22 cellular contexts compared by ENCODE assay signal in the genomic region with DNA sequence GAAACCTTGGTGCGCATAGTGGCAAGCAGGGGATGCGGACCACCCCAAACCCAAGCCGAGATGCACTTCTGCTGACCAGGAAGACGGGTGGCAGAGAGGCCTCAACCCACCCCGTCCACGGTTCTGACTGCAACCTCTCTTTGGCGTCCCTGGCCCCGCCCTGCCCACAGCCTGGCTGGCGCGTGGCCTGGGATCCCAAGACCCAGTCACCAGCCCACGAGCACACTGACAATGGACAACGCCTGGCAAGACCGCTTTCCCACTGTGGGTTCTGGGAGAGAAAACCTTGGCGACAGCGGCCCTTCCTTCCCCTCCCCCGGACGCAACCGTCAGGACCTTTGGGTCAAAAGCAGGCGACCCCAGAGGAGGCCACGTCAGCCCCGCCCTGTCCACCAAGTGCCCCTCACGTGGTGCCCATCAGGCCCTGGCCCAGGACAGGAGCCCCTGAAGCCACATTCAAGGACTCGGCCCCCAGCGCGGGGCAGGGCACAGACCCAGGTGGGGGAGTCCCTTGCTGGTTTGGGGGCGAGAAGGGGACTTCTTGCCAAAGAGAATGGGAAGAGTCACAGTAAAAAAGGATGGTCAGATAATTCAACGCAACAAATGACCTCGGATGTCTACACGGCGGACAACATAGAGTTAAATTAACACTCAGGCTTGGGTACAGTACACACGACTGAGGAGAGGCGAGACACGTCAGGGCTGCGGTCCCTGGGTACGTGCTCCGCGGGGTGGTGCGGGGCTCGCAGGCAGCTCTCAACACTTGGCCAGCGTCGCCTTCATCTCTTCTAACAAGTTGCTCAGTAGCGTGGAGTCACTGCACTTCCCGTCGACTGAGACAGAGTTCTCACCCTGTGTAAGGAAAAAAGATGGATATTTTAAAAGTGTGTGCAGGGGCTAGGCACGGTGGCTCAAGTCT. TPM values are rescaled to one million over a fixed set of nuclear protein-coding genes. Genes with fewer than 3 reads are reported as not detected.
DNase-seq lines count a peak whose midpoint lies in the region; ATAC-seq, FAIRE-seq and TF ChIP-seq lines count a peak whose summit lies in the region.
"Had no signal": no experiment of that assay in that cellular context is flagged by ENCODE, and none has a peak within 500 bp of the region (broad histone marks: within the 10 kb centered on the region; RNA-seq: fewer than 3 reads in every experiment).

No MANE protein-coding gene starts in this region.

- no peak overlapping the region for H3K56ac ChIP-seq in IMR-90 (ENCODE audit: extremely low read depth, insufficient read depth, low read length)

- no peak for DNase-seq in IMR-90
- DNase-seq in GM12878 (ENCODE audit: low read depth, low spot score), result no peak
- DNase-seq in pons (ENCODE audit: low spot score), result peak; percentile 80
- no peak for DNase-seq in activated CD4-positive, alpha-beta T cell treated with anti-CD3 and anti-CD28 coated beads for 36 hours
- DNase-seq in ecto neural progenitor cell (ENCODE audit: low spot score), result no peak
- DNase-seq: activated CD4-positive, alpha-beta T cell treated with anti-CD3 and anti-CD28 coated beads, Interleukin-2, amount 50 U/mL, for 4 hours; activated naive CD4-positive, alpha-beta T cell treated with anti-CD3 and anti-CD28 coated beads for 36 hours; activated T-cell treated with anti-CD3 and anti-CD28 coated beads for 4 hours; CD4-positive, alpha-beta memory T cell; effector memory CD8-positive, alpha-beta T cell; gastrocnemius medialis; left cardiac atrium; NCI-H2081 treated with DMSO at 0.1 percent for 48 hours; NCI-H524; stimulated activated naive CD4-positive, alpha-beta T cell; transverse colon; WERI-Rb-1 had no signal

- 89% methylated on average over 21 of the region's 45 CpGs; no CpG with 5 or more reads in 1 of the 2 experiments for WGBS in IMR-90 (ENCODE audit: extremely low coverage in 2 of 2, insufficient read length in 1 of 2), 2 experiments
- WGBS in GM12878 (ENCODE audit: insufficient coverage, insufficient replicate concordance, low lambda C conversion rate, missing lambda C conversion rate), result 97% methylated on average over 45 of the region's 45 CpGs

- no peak overlapping the region for H3K14ac ChIP-seq in IMR-90 (replicated peaks; ENCODE audit: low read depth, low read length)

- no peak overlapping the region for H3K27ac Mint-ChIP-seq in activated CD4-positive, alpha-beta T cell treated with anti-CD3 and anti-CD28 coated beads for 36 hours
- H3K27ac Mint-ChIP-seq: activated naive CD4-positive, alpha-beta T cell treated with anti-CD3 and anti-CD28 coated beads for 36 hours; T-helper 2 cell treated with Interferon-gamma antibody and Interleukin-4, amounts not matched to agents 5 μg/mL and 100 μg/mL, for 36 hours had no signal

- no peak overlapping the region for H3K23ac ChIP-seq in IMR-90 (ENCODE audit: low read depth, low read length)

- SMC1A ChIA-PET in GM12878 (lab: Charles Lee; ENCODE audit: uncharacterized antibody, unreplicated experiment), result no interaction called here

- H3K4me3 Mint-ChIP-seq in activated CD4-positive, alpha-beta T cell treated with anti-CD3 and anti-CD28 coated beads for 36 hours, result no peak overlapping the region
- H3K4me3 Mint-ChIP-seq: activated naive CD4-positive, alpha-beta T cell treated with anti-CD3 and anti-CD28 coated beads for 36 hours; effector memory CD8-positive, alpha-beta T cell; T-helper 2 cell treated with Interferon-gamma antibody and Interleukin-4, amounts not matched to agents 5 μg/mL and 100 μg/mL, for 36 hours had no signal

- no peaks in the 10 kb centered on the region for H3K9me3 Mint-ChIP-seq in activated CD4-positive, alpha-beta T cell treated with anti-CD3 and anti-CD28 coated beads for 36 hours (ENCODE audit: low read depth)
- H3K9me3 Mint-ChIP-seq: effector memory CD8-positive, alpha-beta T cell had no signal

- H2BK120ac ChIP-seq in IMR-90 (ENCODE audit: low read depth, low read length), result no peak overlapping the region

- H3K4me2 ChIP-seq in IMR-90 (ENCODE audit: low read depth, low read length) (no peak overlapping the region), GM12878 (ENCODE audit: control insufficient read depth, insufficient read depth) (no peak overlapping the region)

- TF ChIP-seq RAD21 in IMR-90 (IDR thresholded peaks at IDR 0.05; ENCODE audit: low read length) (no peak), GM12878 (IDR thresholded peaks at IDR 0.05; ENCODE audit: insufficient read depth, low read depth, low read length) (no peak)

- H3K4me1 Mint-ChIP-seq in activated CD4-positive, alpha-beta T cell treated with anti-CD3 and anti-CD28 coated beads for 36 hours, result peaks cover 10% of the 10 kb centered on the region

- H2AFZ ChIP-seq in IMR-90 (replicated peaks; ENCODE audit: low read length, poor library complexity), result no peak overlapping the region
- H2AFZ ChIP-seq in GM12878 (ENCODE audit: control insufficient read depth, low read depth, low read length), result no peak overlapping the region

- CTCF ChIA-PET in IMR-90 (lab: Yijun Ruan, JAX) (no interaction called here), GM12878 (lab: Yijun Ruan, JAX) (no interaction called here)
- CTCF ChIA-PET in activated CD4-positive, alpha-beta T cell treated with anti-CD3 and anti-CD28 coated beads for 36 hours (lab: Charles Lee), result no interaction called here

- no peak for FAIRE-seq in GM12878 (lab: Jason Lieb, UNC)
- FAIRE-seq: GM12891, pancreas had no signal

- RAD21 ChIA-PET in GM12878 (lab: Charles Lee; ENCODE audit: unreplicated experiment), result no interaction called here

- H3K79me2 ChIP-seq in GM12878 (ENCODE audit: control insufficient read depth, insufficient read depth, low read length), result peaks cover 8% of the 10 kb centered on the region

- H2BK20ac ChIP-seq in IMR-90 (ENCODE audit: low read depth, low read length), result no peak overlapping the region

- TF ChIP-seq CTCF in IMR-90 (conservative IDR thresholded peaks at IDR 0.05; ENCODE audit: low read depth, low read length), result no peak
- no peak for TF ChIP-seq CTCF in GM12878 (IDR thresholded peaks at IDR 0.05 in 2 of 3, conservative IDR thresholded peaks at IDR 0.05 in 1 of 3; ENCODE audit: control insufficient read depth in 2 of 3, extremely low read depth in 1 of 3, insufficient read depth in 1 of 3, low read depth in 3 of 3, low read length in 3 of 3)

- H3K9ac ChIP-seq in IMR-90 (ENCODE audit: low read depth, low read length) (no peak overlapping the region), GM12878 (ENCODE audit: control insufficient read depth, insufficient read depth, low read length) (no peak overlapping the region)

- no peak overlapping the region for H2BK5ac ChIP-seq in IMR-90 (ENCODE audit: low read depth, low read length, poor library complexity, severe bottlenecking)

- H4K8ac ChIP-seq in IMR-90 (ENCODE audit: low read depth in 2 of 2, low read length in 2 of 2), result no peak overlapping the region

- dilution Hi-C loops in IMR-90 (cut with HindIII; ENCODE audit: low sequenced_read_pairs, unreplicated experiment), result no loop called here

- TF ChIP-seq EP300 in GM12878 (IDR thresholded peaks at IDR 0.05; ENCODE audit: borderline replicate concordance in 1 of 2, control insufficient read depth in 1 of 2, low read depth in 2 of 2, low read length in 2 of 2), result no peak

- in situ Hi-C loops in IMR-90 (cut with MboI; ENCODE audit: low sequenced_read_pairs), result no loop called here
- in situ Hi-C loops in GM12878 (cut with MboI), result no loop called here

- H3K4me1 ChIP-seq in IMR-90 (ENCODE audit: control insufficient read depth, insufficient read depth, low read length), result no peaks in the 10 kb centered on the region; the same call in 1 of the 2 replicates
- H3K4me1 ChIP-seq in GM12878 (ENCODE audit: control insufficient read depth, insufficient read depth, low read length), result peaks cover 2% of the 10 kb centered on the region; the same call in 1 of the 2 replicates

- H2AK9ac ChIP-seq in IMR-90 (replicated peaks; ENCODE audit: low read depth, low read length, poor library complexity), result no peak overlapping the region

- H3K36me3 Mint-ChIP-seq in activated CD4-positive, alpha-beta T cell treated with anti-CD3 and anti-CD28 coated beads for 36 hours (ENCODE audit: low read depth), result peaks cover 39% of the 10 kb centered on the region

- H3K4me3 ChIP-seq in IMR-90 (ENCODE audit: insufficient read depth, low read depth, low read length) (no peak overlapping the region), GM12878 (no peak overlapping the region)
- H3K4me3 ChIP-seq: esophagus muscularis mucosa, gastrocnemius medialis, pancreas, transverse colon had no signal

- no peak overlapping the region for H2BK15ac ChIP-seq in IMR-90 (ENCODE audit: low read depth, low read length)

- POLR2A ChIA-PET in IMR-90 (lab: Charles Lee; ENCODE audit: unreplicated experiment), result no interaction called here
- POLR2A ChIA-PET in GM12878 (lab: Charles Lee), result no interaction called here
- POLR2A ChIA-PET in activated CD4-positive, alpha-beta T cell treated with anti-CD3 and anti-CD28 coated beads for 36 hours (lab: Charles Lee), result no interaction called here

- peaks cover 12 to 36% of the 10 kb centered on the region in 2 experiments for H3K79me1 ChIP-seq in IMR-90 (ENCODE audit: low read depth in 1 of 2, low read length in 2 of 2)

- H2AK5ac ChIP-seq in IMR-90 (ENCODE audit: low read depth, low read length), result no peak overlapping the region

- TF ChIP-seq POLR2A in IMR-90 (IDR thresholded peaks at IDR 0.05; ENCODE audit: low read depth, low read length), result no peak
- TF ChIP-seq POLR2A in GM12878 (IDR thresholded peaks at IDR 0.05; ENCODE audit: low read depth, low read length), result peak; percentile 25; the same call in 1 of the 2 replicates

- peaks cover 7% of the 10 kb centered on the region for H3K9me1 ChIP-seq in IMR-90 (ENCODE audit: insufficient read depth, low read length)

- H3K9me3 ChIP-seq in IMR-90 (ENCODE audit: control insufficient read depth, insufficient read depth, low read length) (no peaks in the 10 kb centered on the region), GM12878 (replicated peaks; ENCODE audit: control insufficient read depth, insufficient read depth, low read length) (no peaks in the 10 kb centered on the region; the same call in 2 of the 3 replicates)
- H3K9me3 ChIP-seq: esophagus muscularis mucosa, gastrocnemius medialis, pancreas, transverse colon had no signal

- intact Hi-C loops in IMR-90 (cut with micrococcal nuclease), result no loop called here
- intact Hi-C loops in GM12878 (cut with micrococcal nuclease; ENCODE audit: unreplicated experiment), result no loop called here
- intact Hi-C loops in activated CD4-positive, alpha-beta T cell treated with anti-CD3 and anti-CD28 coated beads for 36 hours (cut with DNase I, micrococcal nuclease), result no loop called here

- TSS peak; percentile 96 for BruUV-seq in IMR-90 (replicated peaks; lab: Mats Ljungman, UMichigan)
- BruUV-seq in GM12878 (replicated peaks; lab: Mats Ljungman, UMichigan), result no TSS peak

- ATAC-seq in IMR-90 (ENCODE audit: low read depth) (no peak), GM12878 (no peak)
- ATAC-seq in activated CD4-positive, alpha-beta T cell treated with anti-CD3 and anti-CD28 coated beads for 36 hours, result no peak
- ATAC-seq: effector memory CD8-positive, alpha-beta T cell; gastrocnemius medialis; left cardiac atrium; naive thymus-derived CD8-positive, alpha-beta T cell; pancreas had no signal

- H3K36me3 ChIP-seq in IMR-90 (ENCODE audit: control insufficient read depth, insufficient read depth, low read length) (peaks cover 52% of the 10 kb centered on the region), GM12878 (ENCODE audit: control insufficient read depth in 2 of 2, insufficient read depth in 2 of 2, low read length in 1 of 2) (peaks cover 30 to 42% of the 10 kb centered on the region in 2 experiments; a peak in 3 of 4 replicates)

- H3K27me3 ChIP-seq in IMR-90 (ENCODE audit: control insufficient read depth, insufficient read depth, low read length), result no peaks in the 10 kb centered on the region
- no peaks in the 10 kb centered on the region for H3K27me3 ChIP-seq in GM12878 (replicated peaks in 1 of 2; ENCODE audit: control insufficient read depth in 2 of 2, insufficient read depth in 2 of 2, low read length in 1 of 2)
- H3K27me3 ChIP-seq: esophagus muscularis mucosa, gastrocnemius medialis, pancreas, transverse colon had no signal

- H3K4ac ChIP-seq in IMR-90 (ENCODE audit: low read depth, low read length), result no peak overlapping the region

- H3K18ac ChIP-seq in IMR-90 (ENCODE audit: low read depth, low read length), result no peak overlapping the region

- H3K27ac ChIP-seq in IMR-90 (ENCODE audit: insufficient read depth, low read length) (no peak overlapping the region), GM12878 (ENCODE audit: control insufficient read depth, insufficient read depth) (no peak overlapping the region)
- H3K27ac ChIP-seq: esophagus muscularis mucosa, gastrocnemius medialis, pancreas, transverse colon, WERI-Rb-1 had no signal

- no peak overlapping the region for H4K91ac ChIP-seq in IMR-90 (ENCODE audit: insufficient read depth, low read depth, low read length)

- H4K5ac ChIP-seq in IMR-90 (ENCODE audit: low read depth, low read length), result no peak overlapping the region

- H4K20me1 ChIP-seq in IMR-90 (ENCODE audit: insufficient read depth, low read length), result peaks cover 59% of the 10 kb centered on the region
- no peaks in the 10 kb centered on the region for H4K20me1 ChIP-seq in GM12878 (ENCODE audit: control insufficient read depth, insufficient read depth)

- H3K27me3 Mint-ChIP-seq in activated CD4-positive, alpha-beta T cell treated with anti-CD3 and anti-CD28 coated beads for 36 hours, result no peaks in the 10 kb centered on the region
- H3K27me3 Mint-ChIP-seq: CD4-positive, alpha-beta memory T cell; effector memory CD8-positive, alpha-beta T cell; naive thymus-derived CD8-positive, alpha-beta T cell had no signal

RNA-seq across cellular contexts. Expression of gene IZUMO4, which starts 5.0 kb away (rescaled TPM):
- 0.56 and 0.72 TPM in 2 replicates for total RNA-seq in IMR-90 (2012; rRNA removed)
- 2.8 and 3.4 TPM in 2 replicates for polyA plus RNA-seq in IMR-90 (2012; rRNA removed)
- polyA plus RNA-seq in IMR-90 (2012; cell fraction: cytosol; rRNA removed), result 0.37 and 1.5 TPM in 2 replicates
- 19.5 and 47.8 TPM in 2 replicates for polyA plus RNA-seq in IMR-90 (2012; cell fraction: nucleus; rRNA removed; ENCODE audit: low replicate concordance)
- 35.1 and 37.8 TPM in 2 replicates for total RNA-seq in GM12878 (2013; cell fraction: nucleolus; rRNA removed)
- total RNA-seq in GM12878 (2014; rRNA removed), result 20.7 and 22.3 TPM in 2 replicates
- 7.2 and 7.6 TPM in 2 replicates for total RNA-seq in GM12878 (2014; rRNA removed; fragmentation: Illumina TruSeq; extraction: Trizol)
- total RNA-seq in GM12878 (2021), result 12.0 and 14.6 TPM in 2 replicates
- 16.5 TPM for polyA plus RNA-seq in GM12878 (2011; ENCODE audit: low read depth)
- polyA plus RNA-seq in GM12878 (2011; rRNA removed), result 14.2 and 22.9 TPM in 2 replicates
- polyA plus RNA-seq in GM12878 (2011; cell fraction: cytosol; rRNA removed), result 23.3 and 39.9 TPM in 2 replicates
- 285 and 407 TPM in 2 replicates for polyA plus RNA-seq in GM12878 (2011; cell fraction: nucleus; rRNA removed)
- 52.8 and 57.2 TPM in 2 replicates for polyA plus RNA-seq in GM12878 (2012)
- 3.8 and 7.3 TPM in 2 replicates for polyA plus RNA-seq in GM12878 (2014; fragmentation: Illumina TruSeq; extraction: Trizol)
- polyA plus RNA-seq in GM12878 (2014; fragmentation: Nextera tagmentation; extraction: Ambion mirVana), result 1 to 10 TPM in 1 of 2 experiments, under 1 TPM in 1; 0.53 to 1.9 TPM
- 27.1 and 30.3 TPM in 2 replicates for polyA plus RNA-seq in GM12878 (2014; rRNA removed)
- polyA plus RNA-seq in GM12878 (2016; fragmentation: Nextera tagmentation; extraction: Ambion mirVana), result 1 to 10 TPM; 5.5 to 6.9 TPM
- 7.2 and 11.1 TPM in 2 replicates for polyA minus RNA-seq in GM12878 (2011; rRNA and poly(A)+ RNA removed)
- 4.0 and 5.9 TPM in 2 replicates for polyA minus RNA-seq in GM12878 (2011; cell fraction: cytosol; rRNA and poly(A)+ RNA removed)
- polyA minus RNA-seq in GM12878 (2011; cell fraction: nucleus; rRNA and poly(A)+ RNA removed), result 23.2 and 25.0 TPM in 2 replicates
- 10 to 100 TPM; 15.2 to 16.6 TPM for total RNA-seq in activated CD4-positive, alpha-beta T cell treated with anti-CD3 and anti-CD28 coated beads for 36 hours

RNA-seq across cellular contexts. Expression of gene MOB3A, which starts 5.5 kb away (rescaled TPM):
- total RNA-seq in IMR-90 (2012; rRNA removed), result 8.9 and 9.3 TPM in 2 replicates
- polyA plus RNA-seq in IMR-90 (2012; rRNA removed), result 26.5 and 28.8 TPM in 2 replicates
- polyA plus RNA-seq in IMR-90 (2012; cell fraction: cytosol; rRNA removed), result 20.4 and 29.9 TPM in 2 replicates
- 15.3 and 28.7 TPM in 2 replicates for polyA plus RNA-seq in IMR-90 (2012; cell fraction: nucleus; rRNA removed; ENCODE audit: low replicate concordance)
- 153 and 159 TPM in 2 replicates for total RNA-seq in GM12878 (2013; cell fraction: nucleolus; rRNA removed)
- 56.6 and 69.6 TPM in 2 replicates for total RNA-seq in GM12878 (2014; rRNA removed)
- total RNA-seq in GM12878 (2014; rRNA removed; fragmentation: Illumina TruSeq; extraction: Trizol), result 32.7 and 40.5 TPM in 2 replicates
- total RNA-seq in GM12878 (2021), result 176 and 181 TPM in 2 replicates
- 73.8 TPM for polyA plus RNA-seq in GM12878 (2011; ENCODE audit: low read depth)
- 71.7 and 229 TPM in 2 replicates for polyA plus RNA-seq in GM12878 (2011; rRNA removed)
- polyA plus RNA-seq in GM12878 (2011; cell fraction: cytosol; rRNA removed), result 315 and 350 TPM in 2 replicates
- 137 and 163 TPM in 2 replicates for polyA plus RNA-seq in GM12878 (2011; cell fraction: nucleus; rRNA removed)
- polyA plus RNA-seq in GM12878 (2012), result 168 TPM in 2 replicates
- polyA plus RNA-seq in GM12878 (2014; fragmentation: Illumina TruSeq; extraction: Trizol), result 54.2 and 82.9 TPM in 2 replicates
- polyA plus RNA-seq in GM12878 (2014; fragmentation: Nextera tagmentation; extraction: Ambion mirVana), result 10 to 100 TPM in 1 of 2 experiments, 1 to 10 TPM in 1; 7.5 to 10.9 TPM
- polyA plus RNA-seq in GM12878 (2014; rRNA removed), result 123 and 147 TPM in 2 replicates
- 10 to 100 TPM; 79.3 to 79.5 TPM for polyA plus RNA-seq in GM12878 (2016; fragmentation: Nextera tagmentation; extraction: Ambion mirVana)
- polyA minus RNA-seq in GM12878 (2011; rRNA and poly(A)+ RNA removed), result 236 and 392 TPM in 2 replicates
- 239 TPM in 2 replicates for polyA minus RNA-seq in GM12878 (2011; cell fraction: cytosol; rRNA and poly(A)+ RNA removed)
- 54.2 and 86.9 TPM in 2 replicates for polyA minus RNA-seq in GM12878 (2011; cell fraction: nucleus; rRNA and poly(A)+ RNA removed)
- 100 to 1,000 TPM; 148 to 156 TPM for total RNA-seq in activated CD4-positive, alpha-beta T cell treated with anti-CD3 and anti-CD28 coated beads for 36 hours

RNA-seq across cellular contexts. Expression of gene AP3D1, which starts 49.7 kb away (rescaled TPM):
- total RNA-seq in IMR-90 (2012; rRNA removed), result 75.3 and 76.1 TPM in 2 replicates
- polyA plus RNA-seq in IMR-90 (2012; rRNA removed), result 129 and 132 TPM in 2 replicates
- polyA plus RNA-seq in IMR-90 (2012; cell fraction: cytosol; rRNA removed), result 112 and 149 TPM in 2 replicates
- polyA plus RNA-seq in IMR-90 (2012; cell fraction: nucleus; rRNA removed; ENCODE audit: low replicate concordance), result 165 and 397 TPM in 2 replicates
- total RNA-seq in GM12878 (2013; cell fraction: nucleolus; rRNA removed), result 141 and 170 TPM in 2 replicates
- 71.8 and 74.1 TPM in 2 replicates for total RNA-seq in GM12878 (2014; rRNA removed)
- 25.6 and 26.7 TPM in 2 replicates for total RNA-seq in GM12878 (2014; rRNA removed; fragmentation: Illumina TruSeq; extraction: Trizol)
- 98.4 and 108 TPM in 2 replicates for total RNA-seq in GM12878 (2021)
- 50.7 TPM for polyA plus RNA-seq in GM12878 (2011; ENCODE audit: low read depth)
- 21.1 and 58.0 TPM in 2 replicates for polyA plus RNA-seq in GM12878 (2011; rRNA removed)
- polyA plus RNA-seq in GM12878 (2011; cell fraction: cytosol; rRNA removed), result 88.7 and 101 TPM in 2 replicates
- 363 and 377 TPM in 2 replicates for polyA plus RNA-seq in GM12878 (2011; cell fraction: nucleus; rRNA removed)
- polyA plus RNA-seq in GM12878 (2012), result 74.6 and 86.8 TPM in 2 replicates
- 42.5 and 68.7 TPM in 2 replicates for polyA plus RNA-seq in GM12878 (2014; fragmentation: Illumina TruSeq; extraction: Trizol)
- 1 to 10 TPM; 1.5 to 3.0 TPM for polyA plus RNA-seq in GM12878 (2014; fragmentation: Nextera tagmentation; extraction: Ambion mirVana)
- polyA plus RNA-seq in GM12878 (2014; rRNA removed), result 67.6 and 77.8 TPM in 2 replicates
- polyA plus RNA-seq in GM12878 (2016; fragmentation: Nextera tagmentation; extraction: Ambion mirVana), result 10 to 100 TPM; 19.4 to 60.2 TPM
- polyA minus RNA-seq in GM12878 (2011; rRNA and poly(A)+ RNA removed), result 83.2 and 90.6 TPM in 2 replicates
- 49.0 and 54.4 TPM in 2 replicates for polyA minus RNA-seq in GM12878 (2011; cell fraction: cytosol; rRNA and poly(A)+ RNA removed)
- polyA minus RNA-seq in GM12878 (2011; cell fraction: nucleus; rRNA and poly(A)+ RNA removed), result 64.4 and 69.8 TPM in 2 replicates
- 100 to 1,000 TPM in 1 of 2 experiments, 10 to 100 TPM in 1; 82.7 to 105 TPM for total RNA-seq in activated CD4-positive, alpha-beta T cell treated with anti-CD3 and anti-CD28 coated beads for 36 hours

RNA-seq across cellular contexts. Expression of gene MKNK2, which starts 50.6 kb away (rescaled TPM):
- total RNA-seq in IMR-90 (2012; rRNA removed) (20.8 and 21.9 TPM in 2 replicates), GM12878 (2014; rRNA removed) (159 and 168 TPM in 2 replicates), GM12878 (2014; rRNA removed; fragmentation: Illumina TruSeq; extraction: Trizol) (70.3 and 77.9 TPM in 2 replicates), GM12878 (2021) (365 and 378 TPM in 2 replicates)
- polyA plus RNA-seq in IMR-90 (2012; rRNA removed) (31.8 and 37.5 TPM in 2 replicates), GM12878 (2011; rRNA removed) (113 and 223 TPM in 2 replicates), GM12878 (2014; fragmentation: Illumina TruSeq; extraction: Trizol) (29.6 and 61.9 TPM in 2 replicates), GM12878 (2014; fragmentation: Nextera tagmentation; extraction: Ambion mirVana) (10 to 100 TPM in 1 of 2 experiments, 1 to 10 TPM in 1; 9.6 to 17.6 TPM), GM12878 (2014; rRNA removed) (195 and 218 TPM in 2 replicates), GM12878 (2016; fragmentation: Nextera tagmentation; extraction: Ambion mirVana) (10 to 100 TPM; 38.3 to 53.3 TPM)
- polyA plus RNA-seq in IMR-90 (2012; cell fraction: cytosol; rRNA removed), result 25.9 and 51.6 TPM in 2 replicates
- 57.0 and 142 TPM in 2 replicates for polyA plus RNA-seq in IMR-90 (2012; cell fraction: nucleus; rRNA removed; ENCODE audit: low replicate concordance)
- total RNA-seq in GM12878 (2013; cell fraction: nucleolus; rRNA removed), result 200 and 243 TPM in 2 replicates
- 99.4 TPM for polyA plus RNA-seq in GM12878 (2011; ENCODE audit: low read depth)
- 264 and 354 TPM in 2 replicates for polyA plus RNA-seq in GM12878 (2011; cell fraction: cytosol; rRNA removed)
- 566 and 615 TPM in 2 replicates for polyA plus RNA-seq in GM12878 (2011; cell fraction: nucleus; rRNA removed)
- polyA plus RNA-seq in GM12878 (2012), result 257 and 345 TPM in 2 replicates
- 188 and 408 TPM in 2 replicates for polyA minus RNA-seq in GM12878 (2011; rRNA and poly(A)+ RNA removed)
- polyA minus RNA-seq in GM12878 (2011; cell fraction: cytosol; rRNA and poly(A)+ RNA removed), result 223 and 291 TPM in 2 replicates
- 114 and 130 TPM in 2 replicates for polyA minus RNA-seq in GM12878 (2011; cell fraction: nucleus; rRNA and poly(A)+ RNA removed)
- total RNA-seq in activated CD4-positive, alpha-beta T cell treated with anti-CD3 and anti-CD28 coated beads for 36 hours, result 100 to 1,000 TPM; 139 to 155 TPM
